ENCODE assay signal across 27 cellular contexts in the genomic region with DNA sequence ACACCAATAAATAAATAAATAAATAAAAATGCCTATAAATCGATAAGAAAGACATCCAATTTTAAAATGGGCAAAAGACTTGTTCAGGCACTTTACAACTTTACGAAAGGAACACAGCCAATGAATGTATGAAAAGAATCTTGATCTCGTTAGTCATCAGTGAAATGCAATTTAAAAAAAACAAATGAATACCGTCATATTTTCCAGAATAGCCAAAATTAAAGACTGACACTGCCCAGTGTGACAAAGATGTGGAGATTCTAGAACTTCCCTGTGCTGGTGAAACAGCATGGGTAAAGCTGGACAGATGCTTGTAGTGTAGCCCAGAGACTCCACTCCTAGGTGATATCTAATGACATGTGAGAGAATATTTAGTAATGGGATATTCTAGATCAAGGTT.
"Had no signal": no experiment of that assay in that cellular context is flagged by ENCODE, and none has a peak within 500 bp of the region (broad histone marks: within the 10 kb centered on the region; RNA-seq: fewer than 3 reads in every experiment).

No MANE protein-coding gene starts in this region.

- H3K27me3 Mint-ChIP-seq: natural killer cell treated with Interleukin-12 subunit alpha and Interleukin-12 subunit beta and Interleukin-15 and Interleukin-18, amount 100 ng/mL, for 72 hours; progenitor cell of endocrine pancreas had no signal

- H2AFZ ChIP-seq: hepatocyte, parathyroid adenoma had no signal

- DNase-seq: cortex of kidney; effector memory CD8-positive, alpha-beta T cell; erythroblast; esophagus squamous epithelium; foreskin keratinocyte; heart left ventricle; kidney; right lobe of liver; stimulated activated CD4-positive, alpha-beta T cell treated with anti-CD3 and anti-CD28 coated beads, Interleukin-2, amount 100 ng/mL, for 24 hours; stimulated activated CD4-positive, alpha-beta T cell treated with anti-CD3 and anti-CD28 coated beads, Interleukin-4, amount 100 ng/mL, for 24 hours; stimulated activated naive CD4-positive, alpha-beta T cell treated with Interleukin-2 at 50 U/mL for 16 hours; substantia nigra; testis; tibial artery had no signal

- H3K4me2 ChIP-seq: hepatocyte had no signal

- H3K36me3 ChIP-seq: neutrophil, right lobe of liver had no signal

- H3K27ac Mint-ChIP-seq: effector memory CD8-positive, alpha-beta T cell; memory B cell; natural killer cell treated with Interleukin-12 subunit alpha and Interleukin-12 subunit beta and Interleukin-15 and Interleukin-18, amount 100 ng/mL, for 72 hours; progenitor cell of endocrine pancreas; stimulated activated effector memory CD8-positive, alpha-beta T cell treated with anti-CD3 and anti-CD28 coated beads, Interleukin-12 subunit alpha, Interleukin-12 subunit beta, amount 100 ng/mL, for 72 hours; type B pancreatic cell had no signal

- FAIRE-seq: endometrium, kidney had no signal

- H3K4me3 Mint-ChIP-seq: effector memory CD8-positive, alpha-beta T cell; memory B cell; natural killer cell treated with Interleukin-12 subunit alpha and Interleukin-12 subunit beta and Interleukin-15 and Interleukin-18, amount 100 ng/mL, for 72 hours; neural crest cell; stimulated activated effector memory CD8-positive, alpha-beta T cell treated with anti-CD3 and anti-CD28 coated beads, Interleukin-12 subunit alpha, Interleukin-12 subunit beta, amount 100 ng/mL, for 72 hours; type B pancreatic cell had no signal

- H3K36me3 Mint-ChIP-seq: memory B cell; natural killer cell treated with Interleukin-12 subunit alpha and Interleukin-12 subunit beta and Interleukin-15 and Interleukin-18, amount 100 ng/mL, for 72 hours; stimulated activated effector memory CD8-positive, alpha-beta T cell treated with anti-CD3 and anti-CD28 coated beads, Interleukin-12 subunit alpha, Interleukin-12 subunit beta, amount 100 ng/mL, for 72 hours; type B pancreatic cell had no signal

- H3K4me3 ChIP-seq: esophagus squamous epithelium, gastroesophageal sphincter, heart left ventricle, hepatocyte, lung, right lobe of liver, testis, tibial artery had no signal

- H3K79me2 ChIP-seq: hepatocyte, parathyroid adenoma had no signal

- H3K4me1 ChIP-seq: parathyroid adenoma, right lobe of liver had no signal

- ATAC-seq: effector memory CD8-positive, alpha-beta T cell; foreskin keratinocyte; gastroesophageal sphincter; heart left ventricle; left lobe of liver; natural killer cell treated with Interleukin-12 subunit alpha and Interleukin-12 subunit beta and Interleukin-15 and Interleukin-18, amount 100 ng/mL, for 72 hours; right lobe of liver; stimulated activated effector memory CD8-positive, alpha-beta T cell treated with anti-CD3 and anti-CD28 coated beads, Interleukin-12 subunit alpha, Interleukin-12 subunit beta, amount 100 ng/mL, for 72 hours had no signal

- H3K4me1 Mint-ChIP-seq: memory B cell; stimulated activated effector memory CD8-positive, alpha-beta T cell treated with anti-CD3 and anti-CD28 coated beads, Interleukin-12 subunit alpha, Interleukin-12 subunit beta, amount 100 ng/mL, for 72 hours had no signal

- H3K27ac ChIP-seq: esophagus squamous epithelium, foreskin keratinocyte, gastroesophageal sphincter, heart left ventricle, hepatocyte, neutrophil, parathyroid adenoma, right lobe of liver, testis, tibial artery had no signal

- H3K9ac ChIP-seq: parathyroid adenoma had no signal

- H3K27me3 ChIP-seq: esophagus squamous epithelium, foreskin keratinocyte, gastroesophageal sphincter, heart left ventricle, hepatocyte, neutrophil, right lobe of liver, testis, tibial artery had no signal

- H3K9me3 Mint-ChIP-seq: effector memory CD8-positive, alpha-beta T cell; memory B cell; natural killer cell treated with Interleukin-12 subunit alpha and Interleukin-12 subunit beta and Interleukin-15 and Interleukin-18, amount 100 ng/mL, for 72 hours; stimulated activated effector memory CD8-positive, alpha-beta T cell treated with anti-CD3 and anti-CD28 coated beads, Interleukin-12 subunit alpha, Interleukin-12 subunit beta, amount 100 ng/mL, for 72 hours; type B pancreatic cell had no signal

- H3K9me3 ChIP-seq: esophagus squamous epithelium, gastroesophageal sphincter, heart left ventricle, neutrophil, right lobe of liver, testis, tibial artery had no signal
